8 cellular contexts compared by ENCODE assay signal in genomic region chr16:55701442-55702319, GRCh38. TPM values are rescaled to one million over a fixed set of nuclear protein-coding genes. Genes with fewer than 3 reads are reported as not detected.
DNase-seq lines count a peak whose midpoint lies in the region; ATAC-seq, FAIRE-seq and TF ChIP-seq lines count a peak whose summit lies in the region.

No MANE protein-coding gene starts in this region.

- 55% methylated on average over 9 of the region's 9 CpGs for WGBS in hepatocyte (ENCODE audit: low lambda C conversion rate, missing lambda C conversion rate)

- no peaks in the 10 kb centered on the region for H3K9me3 ChIP-seq in hepatocyte (ENCODE audit: low read depth)

- H3K27ac ChIP-seq in hepatocyte, result no peak overlapping the region

- DNase-seq in AG20443 (ENCODE audit: low spot score) (peak; percentile 66), GM18507 (ENCODE audit: extremely low spot score, insufficient read length, low read depth) (peak; percentile 29), NOMO-1 treated with DMSO at 0.1 percent for 48 hours (lab: John Stamatoyannopoulos, UW; ENCODE audit: unreplicated experiment) (peak; percentile 45), hepatocyte (ENCODE audit: low spot score) (peak; percentile 72)
- DNase-seq in activated naive CD4-positive, alpha-beta T cell treated with anti-CD3 and anti-CD28 coated beads, Interleukin-2, amount 50 U/mL, for 72 hours (ENCODE audit: low spot score in 2 of 2), result peak in 1 of 2 donors; percentile 45
- peak; percentile 4 to 23 (median 6) for DNase-seq in stimulated activated CD4-positive, alpha-beta T cell treated with anti-CD3 and anti-CD28 coated beads, Interleukin-12 subunit alpha, Interleukin-12 subunit beta, amount 100 ng/mL, for 48 hours (ENCODE audit: low read depth in 2 of 3, low spot score in 1 of 3)

- peak; percentile 79 for ATAC-seq in HG03159 (IDR thresholded peaks at IDR 0.05; ENCODE audit: unreplicated experiment)
- peak; percentile 36 to 87 for ATAC-seq in activated naive CD4-positive, alpha-beta T cell treated with anti-CD3 and anti-CD28 coated beads, Interleukin-2, amount 50 U/mL, for 72 hours
- no peak for ATAC-seq in HG03025 (IDR thresholded peaks at IDR 0.05; ENCODE audit: low FRiP score, unreplicated experiment)

- H3K9me3 Mint-ChIP-seq in activated naive CD4-positive, alpha-beta T cell treated with anti-CD3 and anti-CD28 coated beads, Interleukin-2, amount 50 U/mL, for 72 hours, result no peaks in the 10 kb centered on the region

- H3K27ac Mint-ChIP-seq in activated naive CD4-positive, alpha-beta T cell treated with anti-CD3 and anti-CD28 coated beads, Interleukin-2, amount 50 U/mL, for 72 hours, result no peak overlapping the region

- no peaks in the 10 kb centered on the region for H4K20me1 ChIP-seq in hepatocyte (ENCODE audit: insufficient read depth, poor library complexity, severe bottlenecking)

- no peaks in the 10 kb centered on the region for H3K36me3 Mint-ChIP-seq in activated naive CD4-positive, alpha-beta T cell treated with anti-CD3 and anti-CD28 coated beads, Interleukin-2, amount 50 U/mL, for 72 hours

- no peak overlapping the region for H3K4me3 ChIP-seq in hepatocyte

- TF ChIP-seq CTCF in hepatocyte (IDR thresholded peaks at IDR 0.05; ENCODE audit: poor library complexity), result peak; percentile 67

- H3K27me3 ChIP-seq in hepatocyte, result peaks cover 11% of the 10 kb centered on the region

- FAIRE-seq in GM18507 (lab: Jason Lieb, UNC), result peak; percentile 83

- no peaks in the 10 kb centered on the region for H3K4me1 ChIP-seq in hepatocyte (ENCODE audit: insufficient read depth)

- no peak overlapping the region for H3K4me2 ChIP-seq in hepatocyte

- no peaks in the 10 kb centered on the region for H3K36me3 ChIP-seq in hepatocyte (replicated peaks; ENCODE audit: insufficient read depth, low read depth)

- H2AFZ ChIP-seq in hepatocyte, result no peak overlapping the region

- no peaks in the 10 kb centered on the region for H3K9me2 ChIP-seq in hepatocyte (replicated peaks; ENCODE audit: insufficient read depth)

- H3K79me2 ChIP-seq in hepatocyte, result no peaks in the 10 kb centered on the region

RNA-seq across cellular contexts. Expression of gene SLC6A2, which starts 45.9 kb away (rescaled TPM):
- total RNA-seq in activated naive CD4-positive, alpha-beta T cell treated with anti-CD3 and anti-CD28 coated beads, Interleukin-2, amount 50 U/mL, for 72 hours, result not detected
- total RNA-seq in hepatocyte, result 0.20 and 1.1 TPM in 2 replicates
- polyA plus RNA-seq in hepatocyte, result 0.28 TPM in 1 of 2 replicates, not detected in the other
